9 cellular contexts compared by ENCODE assay signal in genomic region chr17:33049781-33050414, GRCh38. TPM values are rescaled to one million over a fixed set of nuclear protein-coding genes. Genes with fewer than 3 reads are reported as not detected.
A peak's percentile ranks its signal among the peaks of the same experiment; 100 is the strongest.
DNase-seq lines count a peak whose midpoint lies in the region; ATAC-seq and TF ChIP-seq lines count a peak whose summit lies in the region.
"Had no signal": no experiment of that assay in that cellular context is flagged by ENCODE, and none has a peak within 500 bp of the region (broad histone marks: within the 10 kb centered on the region; RNA-seq: fewer than 3 reads in every experiment).

No MANE protein-coding gene starts in this region.

- intact Hi-C loops in activated T-helper 1 cell treated with anti-CD3 and anti-CD28 coated beads, Interleukin-12 subunit alpha, Interleukin-12 subunit beta, Interleukin-2, Interleukin-4 antibody, amounts not matched to agents 30 ng/mL and 10 ng/mL and 1 ng/mL, durations not matched to agents 14 hours and 24 hours and 36 hours (cut with micrococcal nuclease) = no loop called here

- no peaks in the 10 kb centered on the region for H3K36me3 ChIP-seq in SJCRH30

- no peaks in the 10 kb centered on the region for H3K9me3 ChIP-seq in SJCRH30 (replicated peaks)

- H3K4me1 ChIP-seq in SJCRH30 = no peaks in the 10 kb centered on the region

- no peak overlapping the region for H3K27ac Mint-ChIP-seq in brain
- no peak overlapping the region for H3K27ac Mint-ChIP-seq in stimulated activated effector memory CD8-positive, alpha-beta T cell treated with anti-CD3 and anti-CD28 coated beads, Interleukin-12 subunit alpha, Interleukin-12 subunit beta, amount 100 ng/mL, for 72 hours
- no peak overlapping the region for H3K27ac Mint-ChIP-seq in activated T-helper 1 cell treated with anti-CD3 and anti-CD28 coated beads, Interleukin-12 subunit alpha, Interleukin-12 subunit beta, Interleukin-2, Interleukin-4 antibody, amounts not matched to agents 30 ng/mL and 10 ng/mL and 1 ng/mL, durations not matched to agents 14 hours and 24 hours and 36 hours

- H3K4me1 Mint-ChIP-seq in brain = no peaks in the 10 kb centered on the region
- H3K4me1 Mint-ChIP-seq in stimulated activated effector memory CD8-positive, alpha-beta T cell treated with anti-CD3 and anti-CD28 coated beads, Interleukin-12 subunit alpha, Interleukin-12 subunit beta, amount 100 ng/mL, for 72 hours = no peaks in the 10 kb centered on the region
- no peaks in the 10 kb centered on the region for H3K4me1 Mint-ChIP-seq in activated T-helper 1 cell treated with anti-CD3 and anti-CD28 coated beads, Interleukin-12 subunit alpha, Interleukin-12 subunit beta, Interleukin-2, Interleukin-4 antibody, amounts not matched to agents 30 ng/mL and 10 ng/mL and 1 ng/mL, durations not matched to agents 14 hours and 24 hours and 36 hours (ENCODE audit: low read depth)

- no peak overlapping the region for H3K4me3 ChIP-seq in SJCRH30

- peak; percentile 37 to 69 for TF ChIP-seq CTCF in brain (conservative IDR thresholded peaks at IDR 0.05)

- no peaks in the 10 kb centered on the region for H3K9me3 Mint-ChIP-seq in brain
- no peaks in the 10 kb centered on the region for H3K9me3 Mint-ChIP-seq in stimulated activated effector memory CD8-positive, alpha-beta T cell treated with anti-CD3 and anti-CD28 coated beads, Interleukin-12 subunit alpha, Interleukin-12 subunit beta, amount 100 ng/mL, for 72 hours
- H3K9me3 Mint-ChIP-seq in activated T-helper 1 cell treated with anti-CD3 and anti-CD28 coated beads, Interleukin-12 subunit alpha, Interleukin-12 subunit beta, Interleukin-2, Interleukin-4 antibody, amounts not matched to agents 30 ng/mL and 10 ng/mL and 1 ng/mL, durations not matched to agents 14 hours and 24 hours and 36 hours = no peaks in the 10 kb centered on the region

- H3K27me3 Mint-ChIP-seq in brain = peaks cover 12% of the 10 kb centered on the region
- H3K27me3 Mint-ChIP-seq in activated T-helper 1 cell treated with anti-CD3 and anti-CD28 coated beads, Interleukin-12 subunit alpha, Interleukin-12 subunit beta, Interleukin-2, Interleukin-4 antibody, amounts not matched to agents 30 ng/mL and 10 ng/mL and 1 ng/mL, durations not matched to agents 14 hours and 24 hours and 36 hours (ENCODE audit: insufficient read depth) = peaks cover 2% of the 10 kb centered on the region

- H3K36me3 Mint-ChIP-seq in brain = no peaks in the 10 kb centered on the region
- H3K36me3 Mint-ChIP-seq in stimulated activated effector memory CD8-positive, alpha-beta T cell treated with anti-CD3 and anti-CD28 coated beads, Interleukin-12 subunit alpha, Interleukin-12 subunit beta, amount 100 ng/mL, for 72 hours = no peaks in the 10 kb centered on the region
- H3K36me3 Mint-ChIP-seq in activated T-helper 1 cell treated with anti-CD3 and anti-CD28 coated beads, Interleukin-12 subunit alpha, Interleukin-12 subunit beta, Interleukin-2, Interleukin-4 antibody, amounts not matched to agents 30 ng/mL and 10 ng/mL and 1 ng/mL, durations not matched to agents 14 hours and 24 hours and 36 hours (ENCODE audit: low read depth) = no peaks in the 10 kb centered on the region

- DNase-seq in D341Med (ENCODE audit: low spot score) = peak; percentile 83
- DNase-seq in HPDE6-E6E7 (ENCODE audit: extremely low spot score) = peak; percentile 44
- DNase-seq in SJCRH30 = peak; percentile 46 to 79
- DNase-seq in left kidney (ENCODE audit: low read depth, low spot score) = peak; percentile 71
- DNase-seq in stimulated activated effector memory CD8-positive, alpha-beta T cell treated with anti-CD3 and anti-CD28 coated beads, Interleukin-12 subunit alpha, Interleukin-12 subunit beta, amount 100 ng/mL, for 72 hours (ENCODE audit: low spot score in 2 of 2) = peak; percentile 32 to 68
- no peak for DNase-seq in activated T-helper 1 cell treated with anti-CD3 and anti-CD28 coated beads, Interleukin-12 subunit alpha, Interleukin-12 subunit beta, Interleukin-2, Interleukin-4 antibody, amounts not matched to agents 30 ng/mL and 10 ng/mL and 1 ng/mL, durations not matched to agents 14 hours and 24 hours and 36 hours (ENCODE audit: low spot score)

- H3K4me3 Mint-ChIP-seq in brain = no peak overlapping the region
- H3K4me3 Mint-ChIP-seq in stimulated activated effector memory CD8-positive, alpha-beta T cell treated with anti-CD3 and anti-CD28 coated beads, Interleukin-12 subunit alpha, Interleukin-12 subunit beta, amount 100 ng/mL, for 72 hours = no peak overlapping the region
- H3K4me3 Mint-ChIP-seq in activated T-helper 1 cell treated with anti-CD3 and anti-CD28 coated beads, Interleukin-12 subunit alpha, Interleukin-12 subunit beta, Interleukin-2, Interleukin-4 antibody, amounts not matched to agents 30 ng/mL and 10 ng/mL and 1 ng/mL, durations not matched to agents 14 hours and 24 hours and 36 hours = no peak overlapping the region

- no peak overlapping the region for H3K27ac ChIP-seq in SJCRH30

- ATAC-seq in stimulated activated effector memory CD8-positive, alpha-beta T cell treated with anti-CD3 and anti-CD28 coated beads, Interleukin-12 subunit alpha, Interleukin-12 subunit beta, amount 100 ng/mL, for 72 hours = no peak
- no peak for ATAC-seq in HG03025 (IDR thresholded peaks at IDR 0.05; ENCODE audit: low FRiP score, unreplicated experiment)

- H3K27me3 ChIP-seq in SJCRH30 = peaks cover 10% of the 10 kb centered on the region; the same call in 1 of the 2 replicates

RNA-seq across cellular contexts. Expression of gene SPACA3, which starts 58.3 kb away (rescaled TPM):
- not detected in 2 replicates for total RNA-seq in SJCRH30 (2014; rRNA removed; shearing (Covaris generic))
- polyA plus RNA-seq in brain (ENCODE audit: insufficient read depth, low read depth, low replicate concordance) = not detected
- not detected in 2 replicates for total RNA-seq in activated T-helper 1 cell treated with anti-CD3 and anti-CD28 coated beads, Interleukin-12 subunit alpha, Interleukin-12 subunit beta, Interleukin-2, Interleukin-4 antibody, amounts not matched to agents 30 ng/mL and 10 ng/mL and 1 ng/mL, durations not matched to agents 14 hours and 24 hours and 36 hours
- total RNA-seq: T-helper 1 cell treated with Interleukin-12 subunit alpha and Interleukin-12 subunit beta and Interleukin-4 antibody, amounts not matched to agents 30 ng/mL and 1 ng/mL, for 36 hours had no signal
